9 cellular contexts compared by ENCODE assay signal in the genomic region with DNA sequence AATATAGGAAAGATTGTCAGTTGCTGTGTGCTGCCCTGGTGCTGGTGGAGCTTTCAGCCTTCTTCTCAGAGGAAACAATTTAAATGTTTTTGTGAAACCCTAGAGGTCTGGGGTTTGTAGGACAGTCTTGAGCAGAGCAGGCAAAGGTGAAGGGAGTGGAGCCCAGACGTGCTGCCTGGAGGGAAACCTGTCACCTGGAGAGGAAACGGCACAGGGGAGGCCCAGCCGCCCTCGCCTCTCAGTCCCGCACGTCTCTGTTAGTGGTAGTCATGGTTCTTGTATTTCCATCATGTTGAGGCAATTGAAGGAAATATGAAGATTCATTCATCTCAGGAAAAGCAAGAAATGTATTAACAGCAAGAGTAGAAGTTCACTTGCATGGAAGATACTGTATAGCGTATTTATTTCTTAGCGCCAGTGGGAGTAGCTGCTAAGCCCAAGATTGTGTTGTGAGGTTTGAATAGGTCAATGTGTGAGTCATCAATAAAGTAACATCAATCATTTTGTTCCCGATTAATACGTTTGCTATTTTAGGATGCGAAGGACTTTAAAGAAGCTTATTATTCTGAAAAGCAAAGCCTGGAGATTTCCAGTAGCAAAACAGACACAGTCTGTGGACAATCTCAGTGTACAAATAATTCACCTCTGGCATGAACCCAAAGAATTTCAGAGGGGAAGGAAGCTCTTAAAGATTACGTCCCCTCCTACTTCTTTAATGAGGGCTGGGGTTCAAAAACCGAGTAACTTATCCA.
A peak's percentile ranks its signal among the peaks of the same experiment; 100 is the strongest.
DNase-seq lines count a peak whose midpoint lies in the region; ATAC-seq and TF ChIP-seq lines count a peak whose summit lies in the region.
"Had no signal": no experiment of that assay in that cellular context is flagged by ENCODE, and none has a peak within 500 bp of the region (broad histone marks: within the 10 kb centered on the region; RNA-seq: fewer than 3 reads in every experiment).

No MANE protein-coding gene starts in this region.

- dilution Hi-C loops in mammary epithelial cell (cut with HindIII; ENCODE audit: low sequenced_read_pairs), result no loop called here

- H3K4me2 ChIP-seq in mammary epithelial cell (ENCODE audit: insufficient read depth, low read depth, low read length) (no peak overlapping the region), Karpas-422 (ENCODE audit: low read depth, low read length, poor library complexity, severe bottlenecking) (no peak overlapping the region)

- H2AFZ ChIP-seq in mammary epithelial cell (ENCODE audit: low read depth, low read length) (no peak overlapping the region), Karpas-422 (ENCODE audit: low read length) (no peak overlapping the region)

- in situ Hi-C loops in mammary epithelial cell (cut with MboI; ENCODE audit: low sequenced_read_pairs in 2 of 2), result no loop called here

- POLR2A ChIA-PET in MCF 10A (lab: Yijun Ruan, JAX), result interaction anchor here (0.6 to 6.9 kb wide), 14 partner anchors 10 to 823 kb away, joined by 3 to 148 read pairs (median 4); a partner anchor contains a TSS

- H3K9me2 ChIP-seq in Karpas-422 (replicated peaks; ENCODE audit: insufficient read depth, low read length), result no peaks in the 10 kb centered on the region

- BruUV-seq in MCF 10A (replicated peaks; lab: Mats Ljungman, UMichigan) (no TSS peak), mammary epithelial cell (replicated peaks; lab: Mats Ljungman, UMichigan) (no TSS peak)

- H3K4me1 ChIP-seq in mammary epithelial cell (ENCODE audit: insufficient read depth, low read length) (peaks cover 73% of the 10 kb centered on the region), Karpas-422 (ENCODE audit: low read length) (peaks cover 28% of the 10 kb centered on the region)

- no peaks in the 10 kb centered on the region for H3K27me3 ChIP-seq in mammary epithelial cell (ENCODE audit: insufficient read depth, low read length)
- no peaks in the 10 kb centered on the region; the same call in 1 of the 2 replicates for H3K27me3 ChIP-seq in Karpas-422 (ENCODE audit: low read length)

- H3K27ac Mint-ChIP-seq in MCF 10A (ENCODE audit: low read depth, unreplicated experiment) (peak overlapping the region; percentile 27), memory B cell (peak overlapping the region; percentile 84), type B pancreatic cell (peak overlapping the region; percentile 89)
- H3K27ac Mint-ChIP-seq in activated naive CD4-positive, alpha-beta T cell treated with anti-CD3 and anti-CD28 coated beads for 36 hours, result peak overlapping the region; percentile 95

- DNase-seq in MCF 10A (ENCODE audit: unreplicated experiment), result no peak
- DNase-seq in mammary epithelial cell, result no peak
- DNase-seq in activated naive CD4-positive, alpha-beta T cell treated with anti-CD3 and anti-CD28 coated beads for 36 hours, result peak; percentile 81
- no peak for DNase-seq in memory B cell (ENCODE audit: low spot score in 2 of 2)
- no peak for DNase-seq in type B pancreatic cell (ENCODE audit: extremely low spot score, unreplicated experiment)
- no peak for DNase-seq in Karpas-422
- DNase-seq in ureter (ENCODE audit: low spot score), result no peak
- DNase-seq: nucleus accumbens had no signal

- CTCF ChIA-PET in MCF 10A (lab: Yijun Ruan, JAX), result interaction anchor here (0.8 to 3.1 kb wide), 4 partner anchors 10 to 47 kb away, joined by 3 to 21 read pairs (median 8); no protein-coding TSS in a partner anchor
- CTCF ChIA-PET in mammary epithelial cell (lab: Charles Lee; ENCODE audit: low non-redundant PET), result no interaction called here
- CTCF ChIA-PET in activated naive CD4-positive, alpha-beta T cell treated with anti-CD3 and anti-CD28 coated beads for 36 hours (lab: Charles Lee), result interaction anchor here (1.0 to 13.1 kb wide), 6 partner anchors 10 to 185 kb away, joined by 3 to 142 read pairs (median 4); no protein-coding TSS in a partner anchor

- TF ChIP-seq CTCF in MCF 10A (IDR thresholded peaks at IDR 0.05; ENCODE audit: unreplicated experiment) (no peak), mammary epithelial cell (conservative IDR thresholded peaks at IDR 0.05 in 1 of 2, IDR thresholded peaks at IDR 0.05 in 1 of 2; ENCODE audit: extremely low read depth in 1 of 2, insufficient read depth in 1 of 2, low read depth in 1 of 2, low read length in 2 of 2) (no peak), type B pancreatic cell (conservative IDR thresholded peaks at IDR 0.05) (no peak)

- 91% methylated on average over 13 of the region's 13 CpGs for WGBS in mammary epithelial cell (ENCODE audit: low coverage, missing lambda C conversion rate)

- H3K4me3 ChIP-seq in mammary epithelial cell (replicated peaks in 1 of 3; ENCODE audit: insufficient read depth in 1 of 3, low read depth in 2 of 3, low read length in 3 of 3) (no peak overlapping the region), Karpas-422 (ENCODE audit: low read length) (no peak overlapping the region)

- H3K9ac ChIP-seq in mammary epithelial cell (ENCODE audit: insufficient read depth, low read length) (no peak overlapping the region), Karpas-422 (ENCODE audit: low read length) (no peak overlapping the region)

- H3K36me3 Mint-ChIP-seq in MCF 10A (ENCODE audit: insufficient read depth, unreplicated experiment), result no peaks in the 10 kb centered on the region
- H3K36me3 Mint-ChIP-seq in activated naive CD4-positive, alpha-beta T cell treated with anti-CD3 and anti-CD28 coated beads for 36 hours (ENCODE audit: low read depth), result peaks cover 5% of the 10 kb centered on the region
- peaks cover 1% of the 10 kb centered on the region for H3K36me3 Mint-ChIP-seq in memory B cell
- no peaks in the 10 kb centered on the region for H3K36me3 Mint-ChIP-seq in type B pancreatic cell

- H3K9me3 Mint-ChIP-seq in MCF 10A (ENCODE audit: unreplicated experiment) (no peaks in the 10 kb centered on the region), memory B cell (no peaks in the 10 kb centered on the region), type B pancreatic cell (no peaks in the 10 kb centered on the region)
- H3K9me3 Mint-ChIP-seq in activated naive CD4-positive, alpha-beta T cell treated with anti-CD3 and anti-CD28 coated beads for 36 hours, result no peaks in the 10 kb centered on the region

- H4K20me1 ChIP-seq in mammary epithelial cell (ENCODE audit: insufficient read depth, low read length) (peaks cover 16% of the 10 kb centered on the region), Karpas-422 (ENCODE audit: insufficient read depth, low read depth, low read length) (peaks cover 95% of the 10 kb centered on the region)

- H3K27ac ChIP-seq in mammary epithelial cell (ENCODE audit: insufficient read depth, low read depth, low read length) (no peak overlapping the region), Karpas-422 (ENCODE audit: low read length) (no peak overlapping the region)

- intact Hi-C loops in MCF 10A (cut with micrococcal nuclease) (no loop called here), mammary epithelial cell (cut with micrococcal nuclease) (no loop called here)
- intact Hi-C loops in activated naive CD4-positive, alpha-beta T cell treated with anti-CD3 and anti-CD28 coated beads for 36 hours (cut with micrococcal nuclease), result loop anchor here (1.0 to 10.0 kb wide), 7 partner anchors 34 to 1153 kb away; a partner anchor contains a TSS

- no peaks in the 10 kb centered on the region for H3K9me3 ChIP-seq in mammary epithelial cell (replicated peaks; ENCODE audit: insufficient read depth, low read length)
- H3K9me3 ChIP-seq in Karpas-422 (ENCODE audit: low read length), result no peaks in the 10 kb centered on the region

- H3K36me3 ChIP-seq in mammary epithelial cell (ENCODE audit: insufficient read depth, low read length), result peaks cover 5% of the 10 kb centered on the region
- no peaks in the 10 kb centered on the region for H3K36me3 ChIP-seq in Karpas-422 (ENCODE audit: insufficient read depth, low read length)

- H3K27me3 Mint-ChIP-seq in MCF 10A (ENCODE audit: insufficient read depth, unreplicated experiment) (no peaks in the 10 kb centered on the region), memory B cell (no peaks in the 10 kb centered on the region), type B pancreatic cell (peaks cover 14% of the 10 kb centered on the region)
- no peaks in the 10 kb centered on the region for H3K27me3 Mint-ChIP-seq in activated naive CD4-positive, alpha-beta T cell treated with anti-CD3 and anti-CD28 coated beads for 36 hours (ENCODE audit: low read depth)

- H3K4me1 Mint-ChIP-seq in MCF 10A (ENCODE audit: insufficient read depth, unreplicated experiment) (peaks cover 54% of the 10 kb centered on the region), memory B cell (peaks cover 76% of the 10 kb centered on the region), type B pancreatic cell (ENCODE audit: unreplicated experiment) (peaks cover 82% of the 10 kb centered on the region)
- H3K4me1 Mint-ChIP-seq in activated naive CD4-positive, alpha-beta T cell treated with anti-CD3 and anti-CD28 coated beads for 36 hours (ENCODE audit: low read depth), result peaks cover 87% of the 10 kb centered on the region

- no peak overlapping the region for H3K4me3 Mint-ChIP-seq in MCF 10A (ENCODE audit: unreplicated experiment)
- H3K4me3 Mint-ChIP-seq in activated naive CD4-positive, alpha-beta T cell treated with anti-CD3 and anti-CD28 coated beads for 36 hours, result peak overlapping the region; percentile 71
- peak overlapping the region; percentile 59 for H3K4me3 Mint-ChIP-seq in memory B cell
- H3K4me3 Mint-ChIP-seq in type B pancreatic cell, result peak overlapping the region; percentile 42

- H3K79me2 ChIP-seq in mammary epithelial cell (ENCODE audit: insufficient read depth, low read length) (peaks cover 99% of the 10 kb centered on the region), Karpas-422 (ENCODE audit: low read length) (0 out of 2 replicates have a peak, but pooled peaks cover 12% of the 10 kb centered on the region)

- ATAC-seq in memory B cell (ENCODE audit: low read depth), result no peak
- ATAC-seq in HG02981 (IDR thresholded peaks at IDR 0.05; ENCODE audit: unreplicated experiment), result no peak

Comparison
In these comparisons a context has a peak if more than half of its experiments do, and no peak if none do; other contexts are left out.
1. H3K27ac Mint-ChIP-seq: peak in every context shown above with its lines; median percentile 95 in activated naive CD4-positive, alpha-beta T cell treated with anti-CD3 and anti-CD28 coated beads for 36 hours; 89 in type B pancreatic cell; 84 in memory B cell; 27 in MCF 10A.